Comparison of ENCODE assay signal across 31 cellular contexts in the genomic region with DNA sequence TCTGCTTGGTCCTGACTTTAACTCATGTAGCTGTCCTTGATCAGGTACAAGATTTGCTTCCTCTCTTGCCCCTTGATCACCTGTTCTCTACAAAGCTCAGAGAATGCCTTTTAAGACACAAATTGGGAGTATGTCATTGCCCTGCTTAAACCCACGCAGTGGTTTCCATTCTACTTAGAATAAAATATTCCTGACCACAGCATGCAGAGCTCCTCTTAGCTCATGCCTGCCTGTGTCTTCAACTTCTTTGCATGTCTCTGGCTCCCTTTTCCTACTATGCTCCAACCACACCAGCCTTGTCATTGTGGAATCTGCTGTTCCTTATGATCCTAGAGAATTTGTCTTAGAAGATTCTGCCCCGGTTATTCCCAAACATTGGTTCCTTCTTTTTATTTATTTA.
"Had no signal": no experiment of that assay in that cellular context is flagged by ENCODE, and none has a peak within 500 bp of the region (broad histone marks: within the 10 kb centered on the region; RNA-seq: fewer than 3 reads in every experiment).

No MANE protein-coding gene starts in this region.

- H3K27ac Mint-ChIP-seq: natural killer cell treated with Interleukin-12 subunit alpha and Interleukin-12 subunit beta and Interleukin-15 and Interleukin-18, amount 100 ng/mL, for 72 hours; nephron progenitor cell; progenitor cell of endocrine pancreas; stimulated activated naive CD8-positive, alpha-beta T cell treated with anti-CD3 and anti-CD28 coated beads, Interleukin-15, Interleukin-2, amounts not matched to agents 100 ng/mL and 50 ng/mL, for 24 hours had no signal

- H2AFZ ChIP-seq: parathyroid adenoma had no signal

- H3K4me3 ChIP-seq: ovary, psoas muscle, right lobe of liver, sigmoid colon, skin epidermis, smooth muscle cell, spleen, stomach, thoracic aorta, thyroid gland, tibial nerve, upper lobe of left lung, vagina had no signal

- H3K36me3 ChIP-seq: neutrophil, ovary, right lobe of liver, sigmoid colon, spleen, stomach, thoracic aorta, thyroid gland, tibial nerve, upper lobe of left lung, vagina had no signal

- H3K27ac ChIP-seq: neutrophil, ovary, parathyroid adenoma, psoas muscle, right lobe of liver, sigmoid colon, skin epidermis, spleen, stomach, thoracic aorta, thyroid gland, tibial nerve, upper lobe of left lung, vagina had no signal

- H3K36me3 Mint-ChIP-seq: natural killer cell treated with Interleukin-12 subunit alpha and Interleukin-12 subunit beta and Interleukin-15 and Interleukin-18, amount 100 ng/mL, for 72 hours; stimulated activated memory B cell treated with anti-CD40 and anti-IgM and Interleukin-4, amounts not matched to agents 10 μg/mL and 1 μg/mL and 100 μg/mL, for 72 hours had no signal

- H3K4me1 ChIP-seq: parathyroid adenoma, psoas muscle, right lobe of liver, sigmoid colon, spleen, stomach, thyroid gland, upper lobe of left lung, vagina had no signal

- H3K9me3 ChIP-seq: neutrophil, ovary, psoas muscle, right lobe of liver, thoracic aorta, thyroid gland, upper lobe of left lung, vagina had no signal

- DNase-seq: naive thymus-derived CD8-positive, alpha-beta T cell; nephron progenitor cell; nucleus accumbens; ovary; psoas muscle; right cardiac atrium; right lobe of liver; sigmoid colon; spleen; stimulated activated CD4-positive, alpha-beta T cell treated with anti-CD3 and anti-CD28 coated beads, Interleukin-12 subunit alpha, Interleukin-12 subunit beta, amount 100 ng/mL, for 4 hours; stimulated activated CD4-positive, alpha-beta T cell treated with anti-CD3 and anti-CD28 coated beads, Interleukin-1b, Interleukin-23, amount 100 ng/mL, for 48 hours; stimulated activated CD4-positive, alpha-beta T cell treated with anti-CD3 and anti-CD28 coated beads, Interleukin-4, amount 100 ng/mL, for 1 hour; stimulated activated CD4-positive, alpha-beta T cell treated with anti-CD3 and anti-CD28 coated beads, Interleukin-4, amount 100 ng/mL, for 4 hours; stimulated activated CD8-positive, alpha-beta memory T cell treated with anti-CD3 and anti-CD28 coated beads, Interleukin-4, amount 100 ng/mL, for 48 hours; stimulated activated naive CD4-positive, alpha-beta T cell treated with Interleukin-2 at 50 U/mL for 16 hours; stomach; thyroid gland; trophoblast cell; upper lobe of left lung had no signal

- H3K27me3 Mint-ChIP-seq: stimulated activated memory B cell treated with anti-CD40 and anti-IgM and Interleukin-4, amounts not matched to agents 10 μg/mL and 1 μg/mL and 100 μg/mL, for 72 hours had no signal

- ATAC-seq: naive thymus-derived CD8-positive, alpha-beta T cell; natural killer cell treated with Interleukin-12 subunit alpha and Interleukin-12 subunit beta and Interleukin-15 and Interleukin-18, amount 100 ng/mL, for 72 hours; psoas muscle; right cardiac atrium; right lobe of liver; stimulated activated memory B cell treated with anti-CD40 and anti-IgM and Interleukin-4, amounts not matched to agents 10 μg/mL and 1 μg/mL and 100 μg/mL, for 72 hours had no signal

- H3K4me3 Mint-ChIP-seq: naive thymus-derived CD8-positive, alpha-beta T cell; natural killer cell treated with Interleukin-12 subunit alpha and Interleukin-12 subunit beta and Interleukin-15 and Interleukin-18, amount 100 ng/mL, for 72 hours; nephron progenitor cell; neural crest cell; stimulated activated memory B cell treated with anti-CD40 and anti-IgM and Interleukin-4, amounts not matched to agents 10 μg/mL and 1 μg/mL and 100 μg/mL, for 72 hours; stimulated activated naive CD8-positive, alpha-beta T cell treated with anti-CD3 and anti-CD28 coated beads, Interleukin-15, Interleukin-2, amounts not matched to agents 100 ng/mL and 50 ng/mL, for 24 hours had no signal

- H3K4me2 ChIP-seq: smooth muscle cell had no signal

- H3K9me3 Mint-ChIP-seq: natural killer cell treated with Interleukin-12 subunit alpha and Interleukin-12 subunit beta and Interleukin-15 and Interleukin-18, amount 100 ng/mL, for 72 hours; stimulated activated memory B cell treated with anti-CD40 and anti-IgM and Interleukin-4, amounts not matched to agents 10 μg/mL and 1 μg/mL and 100 μg/mL, for 72 hours; stimulated activated naive CD8-positive, alpha-beta T cell treated with anti-CD3 and anti-CD28 coated beads, Interleukin-15, Interleukin-2, amounts not matched to agents 100 ng/mL and 50 ng/mL, for 24 hours had no signal

- H3K79me2 ChIP-seq: parathyroid adenoma had no signal

- H3K27me3 ChIP-seq: neutrophil, ovary, thyroid gland, tibial nerve, upper lobe of left lung, vagina had no signal
